In the genomic region with DNA sequence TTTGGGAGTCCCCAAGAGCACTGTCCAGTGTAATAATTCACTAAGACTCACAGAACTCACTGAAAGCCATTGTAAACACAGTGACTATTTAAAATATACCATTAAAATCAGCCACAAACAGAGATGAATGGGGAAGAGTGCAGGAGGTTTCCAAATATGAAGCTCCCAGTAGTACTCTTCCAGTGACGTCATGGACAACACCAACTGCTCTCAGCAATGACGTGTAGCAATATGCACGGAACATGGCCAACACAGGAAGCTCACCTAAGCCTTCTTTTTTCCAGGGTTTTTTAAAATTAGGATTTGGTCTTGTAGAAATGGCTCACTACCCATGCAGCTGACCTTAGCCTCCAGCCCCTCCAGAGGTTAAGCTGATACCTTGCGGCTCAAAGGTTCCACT, we compare ENCODE assay signal across 1 cellular context.
TF ChIP-seq lines count a peak whose summit lies in the region.

No MANE protein-coding gene starts in this region.

TF ChIP-seq in GM23338, 12 proteins besides CTCF, POLR2A, EP300 and RAD21 (continued from another document):
- TF ChIP-seq, protein P1, sequence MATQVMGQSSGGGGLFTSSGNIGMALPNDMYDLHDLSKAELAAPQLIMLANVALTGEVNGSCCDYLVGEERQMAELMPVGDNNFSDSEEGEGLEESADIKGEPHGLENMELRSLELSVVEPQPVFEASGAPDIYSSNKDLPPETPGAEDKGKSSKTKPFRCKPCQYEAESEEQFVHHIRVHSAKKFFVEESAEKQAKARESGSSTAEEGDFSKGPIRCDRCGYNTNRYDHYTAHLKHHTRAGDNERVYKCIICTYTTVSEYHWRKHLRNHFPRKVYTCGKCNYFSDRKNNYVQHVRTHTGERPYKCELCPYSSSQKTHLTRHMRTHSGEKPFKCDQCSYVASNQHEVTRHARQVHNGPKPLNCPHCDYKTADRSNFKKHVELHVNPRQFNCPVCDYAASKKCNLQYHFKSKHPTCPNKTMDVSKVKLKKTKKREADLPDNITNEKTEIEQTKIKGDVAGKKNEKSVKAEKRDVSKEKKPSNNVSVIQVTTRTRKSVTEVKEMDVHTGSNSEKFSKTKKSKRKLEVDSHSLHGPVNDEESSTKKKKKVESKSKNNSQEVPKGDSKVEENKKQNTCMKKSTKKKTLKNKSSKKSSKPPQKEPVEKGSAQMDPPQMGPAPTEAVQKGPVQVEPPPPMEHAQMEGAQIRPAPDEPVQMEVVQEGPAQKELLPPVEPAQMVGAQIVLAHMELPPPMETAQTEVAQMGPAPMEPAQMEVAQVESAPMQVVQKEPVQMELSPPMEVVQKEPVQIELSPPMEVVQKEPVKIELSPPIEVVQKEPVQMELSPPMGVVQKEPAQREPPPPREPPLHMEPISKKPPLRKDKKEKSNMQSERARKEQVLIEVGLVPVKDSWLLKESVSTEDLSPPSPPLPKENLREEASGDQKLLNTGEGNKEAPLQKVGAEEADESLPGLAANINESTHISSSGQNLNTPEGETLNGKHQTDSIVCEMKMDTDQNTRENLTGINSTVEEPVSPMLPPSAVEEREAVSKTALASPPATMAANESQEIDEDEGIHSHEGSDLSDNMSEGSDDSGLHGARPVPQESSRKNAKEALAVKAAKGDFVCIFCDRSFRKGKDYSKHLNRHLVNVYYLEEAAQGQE (IDR thresholded peaks at IDR 0.05; ENCODE audit: unreplicated experiment), result no peak
- TF ChIP-seq, protein P2, sequence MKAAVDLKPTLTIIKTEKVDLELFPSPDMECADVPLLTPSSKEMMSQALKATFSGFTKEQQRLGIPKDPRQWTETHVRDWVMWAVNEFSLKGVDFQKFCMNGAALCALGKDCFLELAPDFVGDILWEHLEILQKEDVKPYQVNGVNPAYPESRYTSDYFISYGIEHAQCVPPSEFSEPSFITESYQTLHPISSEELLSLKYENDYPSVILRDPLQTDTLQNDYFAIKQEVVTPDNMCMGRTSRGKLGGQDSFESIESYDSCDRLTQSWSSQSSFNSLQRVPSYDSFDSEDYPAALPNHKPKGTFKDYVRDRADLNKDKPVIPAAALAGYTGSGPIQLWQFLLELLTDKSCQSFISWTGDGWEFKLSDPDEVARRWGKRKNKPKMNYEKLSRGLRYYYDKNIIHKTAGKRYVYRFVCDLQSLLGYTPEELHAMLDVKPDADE (IDR thresholded peaks at IDR 0.05), result no peak
- TF ChIP-seq POLR2AphosphoS5 (IDR thresholded peaks at IDR 0.05; ENCODE audit: low read depth), result no peak
TF ChIP-seq in GM23338: peak in this region for 0.
